ENCODE assay signal across 10 cellular contexts in genomic region chr16:68406458-68407041, GRCh38. TPM values are rescaled to one million over a fixed set of nuclear protein-coding genes. Genes with fewer than 3 reads are reported as not detected.
DNase-seq lines count a peak whose midpoint lies in the region; ATAC-seq and TF ChIP-seq lines count a peak whose summit lies in the region.
"Had no signal": no experiment of that assay in that cellular context is flagged by ENCODE, and none has a peak within 500 bp of the region (broad histone marks: within the 10 kb centered on the region; RNA-seq: fewer than 3 reads in every experiment).

No MANE protein-coding gene starts in this region.

- H3K4me1 Mint-ChIP-seq in activated naive CD4-positive, alpha-beta T cell treated with anti-CD3 and anti-CD28 coated beads for 36 hours (ENCODE audit: low read depth): peaks cover under 1% of the 10 kb centered on the region

- CTCF ChIA-PET in activated naive CD4-positive, alpha-beta T cell treated with anti-CD3 and anti-CD28 coated beads for 36 hours (lab: Charles Lee): interaction anchor here (1.2 to 3.8 kb wide), 2 partner anchors 11 to 12 kb away, joined by 3 to 16 read pairs; no protein-coding TSS in a partner anchor

- no peaks in the 10 kb centered on the region for H3K27me3 Mint-ChIP-seq in activated naive CD4-positive, alpha-beta T cell treated with anti-CD3 and anti-CD28 coated beads for 36 hours (ENCODE audit: low read depth)

- H3K4me2 ChIP-seq in fibroblast of lung (ENCODE audit: extremely low read depth, insufficient read depth, low read length): peak overlapping the region; percentile 80

- no peaks in the 10 kb centered on the region for H3K9me3 ChIP-seq in fibroblast of lung (ENCODE audit: control insufficient read depth, insufficient read depth, low read depth, low read length)

- no peak for TF ChIP-seq CTCF in fibroblast of lung (conservative IDR thresholded peaks at IDR 0.05 in 1 of 2, IDR thresholded peaks at IDR 0.05 in 1 of 2; ENCODE audit: low read depth in 1 of 2, low read length in 2 of 2)
- no peak for TF ChIP-seq CTCF in foreskin keratinocyte (conservative IDR thresholded peaks at IDR 0.05)

- H3K36me3 Mint-ChIP-seq in activated naive CD4-positive, alpha-beta T cell treated with anti-CD3 and anti-CD28 coated beads for 36 hours (ENCODE audit: low read depth): no peaks in the 10 kb centered on the region

- no peaks in the 10 kb centered on the region for H3K36me3 ChIP-seq in fibroblast of lung (ENCODE audit: control insufficient read depth, insufficient read depth, low read length)

- no peaks in the 10 kb centered on the region for H3K9me3 Mint-ChIP-seq in activated naive CD4-positive, alpha-beta T cell treated with anti-CD3 and anti-CD28 coated beads for 36 hours
- H3K9me3 Mint-ChIP-seq: dendritic cell treated with granulocyte-macrophage colony-stimulating factor and Interleukin-4, amounts not matched to agents 40 ng/mL and 50 ng/mL, for 4 days had no signal

- H3K4me3 ChIP-seq in fibroblast of lung (replicated peaks in 1 of 4; ENCODE audit: control extremely low read depth in 1 of 4, insufficient read depth in 1 of 4, low read depth in 3 of 4, low read length in 4 of 4): peak overlapping the region in 2 of 4 experiments; percentile 15 to 23

- ATAC-seq in foreskin keratinocyte: no peak

- H3K27ac Mint-ChIP-seq in activated naive CD4-positive, alpha-beta T cell treated with anti-CD3 and anti-CD28 coated beads for 36 hours: no peak overlapping the region
- H3K27ac Mint-ChIP-seq: dendritic cell treated with granulocyte-macrophage colony-stimulating factor and Interleukin-4, amounts not matched to agents 40 ng/mL and 50 ng/mL, for 4 days had no signal

- peak overlapping the region; percentile 22 for H2AFZ ChIP-seq in fibroblast of lung (ENCODE audit: low read length)

- H4K20me1 ChIP-seq in fibroblast of lung (ENCODE audit: control insufficient read depth, extremely low read depth, insufficient read depth, low read length): no peaks in the 10 kb centered on the region

- H3K4me3 Mint-ChIP-seq in activated naive CD4-positive, alpha-beta T cell treated with anti-CD3 and anti-CD28 coated beads for 36 hours: no peak overlapping the region
- H3K4me3 Mint-ChIP-seq: dendritic cell treated with granulocyte-macrophage colony-stimulating factor and Interleukin-4, amounts not matched to agents 40 ng/mL and 50 ng/mL, for 4 days had no signal

- no peaks in the 10 kb centered on the region for H3K4me1 ChIP-seq in fibroblast of lung (ENCODE audit: control insufficient read depth, extremely low read depth, insufficient read depth, low read length)
- H3K4me1 ChIP-seq in foreskin keratinocyte: no peaks in the 10 kb centered on the region

- no peak overlapping the region for H3K27ac ChIP-seq in fibroblast of lung (ENCODE audit: insufficient read depth, low read length)
- no peak overlapping the region for H3K27ac ChIP-seq in foreskin keratinocyte

- intact Hi-C loops in activated naive CD4-positive, alpha-beta T cell treated with anti-CD3 and anti-CD28 coated beads for 36 hours (cut with micrococcal nuclease): no loop called here

- no peaks in the 10 kb centered on the region for H3K79me2 ChIP-seq in fibroblast of lung (ENCODE audit: control insufficient read depth, insufficient read depth, low read length)

- H3K9ac ChIP-seq in fibroblast of lung (ENCODE audit: insufficient read depth, low read length): no peak overlapping the region

- DNase-seq in DMS79 treated with DMSO at 0.1 percent for 48 hours (lab: John Stamatoyannopoulos, UW): peak; percentile 77
- peak; percentile 46 for DNase-seq in NCI-H82 (lab: John Stamatoyannopoulos, UW)
- DNase-seq in fibroblast of lung (ENCODE audit: low read depth in 2 of 2): peak; percentile 13 to 59
- peak; percentile 67 for DNase-seq in retina
- no peak for DNase-seq in foreskin keratinocyte
- no peak for DNase-seq in putamen (ENCODE audit: low spot score)
- no peak for DNase-seq in cortex of kidney (lab: John Stamatoyannopoulos, UW)
- no peak for DNase-seq in activated naive CD4-positive, alpha-beta T cell treated with anti-CD3 and anti-CD28 coated beads for 36 hours
- DNase-seq: kidney had no signal

- peaks cover 8% of the 10 kb centered on the region for H3K27me3 ChIP-seq in fibroblast of lung (ENCODE audit: control insufficient read depth, insufficient read depth, low read length)
- H3K27me3 ChIP-seq in foreskin keratinocyte: peaks cover 40% of the 10 kb centered on the region

RNA-seq across cellular contexts. Expression of gene SMPD3, which starts 41.8 kb away (rescaled TPM):
- total RNA-seq in fibroblast of lung (under 0.01 TPM in 2 replicates), foreskin keratinocyte (0.07 and 0.10 TPM in 2 replicates)
- polyA plus RNA-seq in fibroblast of lung (0.01 and 0.08 TPM in 2 replicates), foreskin keratinocyte (0.01 and 0.03 TPM in 2 replicates)
- polyA plus RNA-seq in fibroblast of lung (2012): 0.08 TPM in 2 replicates
- not detected in 2 replicates for polyA minus RNA-seq in fibroblast of lung (ENCODE audit: low replicate concordance)
- total RNA-seq in activated naive CD4-positive, alpha-beta T cell treated with anti-CD3 and anti-CD28 coated beads for 36 hours: under 1 TPM; 0.40 to 0.67 TPM

Comparison
In these comparisons a context has a peak if more than half of its experiments do, and no peak if none do; other contexts are left out.
1. DNase-seq: peak in DMS79 treated with DMSO at 0.1 percent for 48 hours (single experiment), NCI-H82 (single experiment), fibroblast of lung (2 of 2) and retina (single experiment); none in foreskin keratinocyte (0 of 2), putamen (single experiment), cortex of kidney (single experiment) and activated naive CD4-positive, alpha-beta T cell treated with anti-CD3 and anti-CD28 coated beads for 36 hours (single experiment).